9 cellular contexts compared by ENCODE assay signal in the genomic region with DNA sequence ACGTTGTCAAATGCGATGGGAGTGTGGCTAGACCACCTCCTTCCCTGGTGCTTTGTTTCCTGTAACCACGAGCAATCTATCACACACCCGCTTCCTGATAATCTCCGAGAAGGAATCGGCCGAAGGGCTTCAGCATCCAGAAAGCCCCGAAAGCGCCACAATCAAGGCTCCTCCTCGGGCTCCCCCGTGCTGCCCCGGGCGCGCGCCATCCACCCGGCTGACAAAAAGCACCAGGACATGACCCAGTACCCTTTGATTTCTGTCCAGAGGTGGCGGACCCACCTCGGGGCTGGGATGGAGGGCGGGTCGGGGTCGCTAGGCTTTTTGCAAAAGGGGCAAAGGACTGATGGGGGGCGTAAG. TPM values are rescaled to one million over a fixed set of nuclear protein-coding genes. Genes with fewer than 3 reads are reported as not detected.
DNase-seq lines count a peak whose midpoint lies in the region; FAIRE-seq and TF ChIP-seq lines count a peak whose summit lies in the region.
"Had no signal": no experiment of that assay in that cellular context is flagged by ENCODE, and none has a peak within 500 bp of the region (broad histone marks: within the 10 kb centered on the region; RNA-seq: fewer than 3 reads in every experiment).

No MANE protein-coding gene starts in this region.

- H3K9me3 Mint-ChIP-seq in nephron progenitor cell, result no peaks in the 10 kb centered on the region

- H3K9me3 ChIP-seq in MG63, result no peaks in the 10 kb centered on the region

- peaks cover 14% of the 10 kb centered on the region for H3K36me3 Mint-ChIP-seq in nephron progenitor cell (ENCODE audit: low read depth)

- DNase-seq in MG63, result no peak
- DNase-seq in dorsolateral prefrontal cortex, result no peak
- peak; percentile 29 for DNase-seq in nephron progenitor cell
- no peak for DNase-seq in GM19238 (ENCODE audit: insufficient read length, low spot score)
- no peak for DNase-seq in hepatic stellate cell (ENCODE audit: low spot score)
- DNase-seq in frontal cortex (ENCODE audit: low spot score in 2 of 2), result no peak
- no peak for DNase-seq in SW480 (ENCODE audit: low spot score)

- H3K27ac ChIP-seq in C4-2B (peak overlapping the region; percentile 82), dorsolateral prefrontal cortex (peak overlapping the region in 36 of 59 donors; percentile 2 to 89 (median 76))

- peaks cover 33% of the 10 kb centered on the region for H3K4me1 Mint-ChIP-seq in nephron progenitor cell

- peaks cover 2% of the 10 kb centered on the region; the same call in 1 of the 2 replicates for H3K36me3 ChIP-seq in MG63

- peaks cover 16% of the 10 kb centered on the region for H3K27me3 Mint-ChIP-seq in nephron progenitor cell (ENCODE audit: low read depth, poor library complexity)

- H3K4me3 ChIP-seq in MG63 (peak overlapping the region; percentile 86), dorsolateral prefrontal cortex (peak overlapping the region; percentile 66 to 98 (median 88))

- no peak overlapping the region for H3K27ac Mint-ChIP-seq in nephron progenitor cell

- TF ChIP-seq CTCF in C4-2B (conservative IDR thresholded peaks at IDR 0.05) (no peak), dorsolateral prefrontal cortex (IDR thresholded peaks at IDR 0.05 in 54 of 56, conservative IDR thresholded peaks at IDR 0.05 in 2 of 56; ENCODE audit: low read depth in 1 of 56, partially characterized antibody in 56 of 56) (no peak), nephron progenitor cell (IDR thresholded peaks at IDR 0.05) (no peak)

- FAIRE-seq in frontal cortex (lab: Jason Lieb, UNC), result no peak

- no peaks in the 10 kb centered on the region for H3K27me3 ChIP-seq in MG63
- H3K27me3 ChIP-seq in dorsolateral prefrontal cortex, result no peaks in the 10 kb centered on the region

- intact Hi-C loops in dorsolateral prefrontal cortex (cut with DNase I), result no loop called here

- peak overlapping the region; percentile 90 for H3K4me3 Mint-ChIP-seq in nephron progenitor cell

RNA-seq across cellular contexts. Expression of a gene that starts 0.7 kb away (rescaled TPM):
- total RNA-seq in MG63 (2014; rRNA removed; shearing (Covaris generic); ENCODE audit: low replicate concordance), result 12.0 and 15.1 TPM in 2 replicates
- total RNA-seq in dorsolateral prefrontal cortex (10 to 100 TPM in 86 of 120 experiments, 1 to 10 TPM in 34; 7.0 to 16.8 (median 11.3) TPM), frontal cortex (2.4 TPM)

RNA-seq across cellular contexts. Expression of a gene that starts 21.3 kb away (rescaled TPM):
- total RNA-seq in MG63 (2014; rRNA removed; shearing (Covaris generic); ENCODE audit: low replicate concordance), result 0.12 and 0.33 TPM in 2 replicates
- total RNA-seq in dorsolateral prefrontal cortex (1 to 10 TPM in 55 of 120 experiments, under 1 TPM in 57, not detected in 8; 0.33 to 3.1 (median 0.98) TPM), frontal cortex (1.2 TPM)
- total RNA-seq: SK-MEL-5 had no signal

RNA-seq across cellular contexts. Expression of a gene that starts 22.5 kb away (rescaled TPM):
- total RNA-seq in MG63 (2014; rRNA removed; shearing (Covaris generic); ENCODE audit: low replicate concordance), result 29.1 and 92.2 TPM in 2 replicates
- total RNA-seq in dorsolateral prefrontal cortex (10 to 100 TPM in 118 of 120 experiments, 1 to 10 TPM in 2; 7.5 to 35.9 (median 18.9) TPM), frontal cortex (20.8 TPM)

RNA-seq across cellular contexts. Expression of a gene that starts 45.3 kb away (rescaled TPM):
- total RNA-seq in MG63 (2014; rRNA removed; shearing (Covaris generic); ENCODE audit: low replicate concordance), result 117 and 285 TPM in 2 replicates
- 10 to 100 TPM; 20.4 to 90.4 (median 55.3) TPM for total RNA-seq in dorsolateral prefrontal cortex
- total RNA-seq in frontal cortex, result 538 TPM
